Comparison of ENCODE assay signal across 1 cellular context in the genomic region with DNA sequence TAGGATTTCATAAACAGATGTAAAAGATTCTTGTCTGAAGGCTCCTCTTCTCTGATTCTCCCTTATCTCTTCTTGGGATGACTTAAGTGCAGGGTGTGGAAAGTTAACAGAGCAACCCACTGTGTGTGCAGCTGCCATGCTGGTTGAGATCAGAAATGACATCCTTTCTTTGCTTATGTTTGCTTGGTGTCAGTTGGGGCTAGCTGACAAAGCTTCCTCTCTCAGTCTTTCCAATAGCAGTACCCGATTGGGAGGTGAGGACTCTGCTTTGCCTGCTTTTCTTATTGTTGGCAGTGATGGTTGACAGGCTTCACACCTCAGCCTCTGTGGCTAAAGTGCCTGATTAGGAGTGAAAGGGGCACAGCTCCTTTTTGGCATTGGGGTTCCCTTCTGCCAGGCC.
TF ChIP-seq lines count a peak whose summit lies in the region.

No MANE protein-coding gene starts in this region.

TF ChIP-seq in WTC11, 78 proteins besides CTCF, POLR2A, EP300 and RAD21 (continued from another document):
- TF ChIP-seq, protein P1, sequence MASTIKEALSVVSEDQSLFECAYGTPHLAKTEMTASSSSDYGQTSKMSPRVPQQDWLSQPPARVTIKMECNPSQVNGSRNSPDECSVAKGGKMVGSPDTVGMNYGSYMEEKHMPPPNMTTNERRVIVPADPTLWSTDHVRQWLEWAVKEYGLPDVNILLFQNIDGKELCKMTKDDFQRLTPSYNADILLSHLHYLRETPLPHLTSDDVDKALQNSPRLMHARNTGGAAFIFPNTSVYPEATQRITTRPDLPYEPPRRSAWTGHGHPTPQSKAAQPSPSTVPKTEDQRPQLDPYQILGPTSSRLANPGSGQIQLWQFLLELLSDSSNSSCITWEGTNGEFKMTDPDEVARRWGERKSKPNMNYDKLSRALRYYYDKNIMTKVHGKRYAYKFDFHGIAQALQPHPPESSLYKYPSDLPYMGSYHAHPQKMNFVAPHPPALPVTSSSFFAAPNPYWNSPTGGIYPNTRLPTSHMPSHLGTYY (CRISPR knock-in tag; IDR thresholded peaks at IDR 0.05), result no peak
- TF ChIP-seq GRHL2 (CRISPR knock-in tag; IDR thresholded peaks at IDR 0.05; ENCODE audit: insufficient replicate concordance, severe bottlenecking) (no peak), NFE2L1 (CRISPR knock-in tag; IDR thresholded peaks at IDR 0.05) (no peak), FOXJ3 (CRISPR knock-in tag; IDR thresholded peaks at IDR 0.05; ENCODE audit: borderline replicate concordance) (no peak), TEAD1 (CRISPR knock-in tag; IDR thresholded peaks at IDR 0.05) (no peak), FOXK1 (CRISPR knock-in tag; IDR thresholded peaks at IDR 0.05) (no peak), ZNF396 (CRISPR knock-in tag; IDR thresholded peaks at IDR 0.05; ENCODE audit: borderline replicate concordance) (no peak)
